Comparison of ENCODE assay signal across 10 cellular contexts in genomic region chr14:61663312-61663974, GRCh38. TPM values are rescaled to one million over a fixed set of nuclear protein-coding genes. Genes with fewer than 3 reads are reported as not detected.
DNase-seq lines count a peak whose midpoint lies in the region; ATAC-seq, FAIRE-seq and TF ChIP-seq lines count a peak whose summit lies in the region.
"Had no signal": no experiment of that assay in that cellular context is flagged by ENCODE, and none has a peak within 500 bp of the region (broad histone marks: within the 10 kb centered on the region; RNA-seq: fewer than 3 reads in every experiment).

No MANE protein-coding gene starts in this region.

- H4K20me1 ChIP-seq in osteoblast (ENCODE audit: insufficient read depth, low read length), result no peaks in the 10 kb centered on the region

- H3K27me3 Mint-ChIP-seq in activated B cell treated with CpG ODN at 0.5 μM for 24 hours (no peaks in the 10 kb centered on the region), mesothelial cell of epicardium (ENCODE audit: low read depth) (no peaks in the 10 kb centered on the region)

- H3K4me1 ChIP-seq in osteoblast (ENCODE audit: insufficient read depth, low read length) (peaks cover 33% of the 10 kb centered on the region), prostate gland (replicated peaks) (no peaks in the 10 kb centered on the region)

- peak overlapping the region; percentile 91 for H3K27ac Mint-ChIP-seq in activated B cell treated with CpG ODN at 0.5 μM for 24 hours
- no peak overlapping the region for H3K27ac Mint-ChIP-seq in mesothelial cell of epicardium

- no peaks in the 10 kb centered on the region for H3K36me3 Mint-ChIP-seq in activated B cell treated with CpG ODN at 0.5 μM for 24 hours (ENCODE audit: low read depth)
- H3K36me3 Mint-ChIP-seq in mesothelial cell of epicardium, result no peaks in the 10 kb centered on the region

- TF ChIP-seq POLR2A in GM12892 (IDR thresholded peaks at IDR 0.05; ENCODE audit: low read depth, low read length), result no peak
- no peak for TF ChIP-seq POLR2A in prostate gland (IDR thresholded peaks at IDR 0.05)

- H3K4me3 ChIP-seq in osteoblast (ENCODE audit: insufficient read depth, low read length), result no peak overlapping the region
- H3K4me3 ChIP-seq in prostate gland, result no peak overlapping the region
- H3K4me3 ChIP-seq: SJSA1 had no signal

- intact Hi-C loops in activated B cell treated with CpG ODN at 0.5 μM for 24 hours (cut with micrococcal nuclease), result loop anchor here (1.0 to 5.0 kb wide), 8 partner anchors 8 to 1415 kb away; partner anchors contain the start of genes HIF1A and PPM1A
- intact Hi-C loops in prostate gland (cut with DNase I), result no loop called here

- H3K4me1 Mint-ChIP-seq in activated B cell treated with CpG ODN at 0.5 μM for 24 hours, result peaks cover 57% of the 10 kb centered on the region
- H3K4me1 Mint-ChIP-seq in mesothelial cell of epicardium, result peaks cover 26% of the 10 kb centered on the region

- ATAC-seq in activated B cell treated with CpG ODN at 0.5 μM for 24 hours (ENCODE audit: low read depth), result peak; percentile 56

- H3K27ac ChIP-seq in osteoblast (ENCODE audit: low read depth, low read length) (peak overlapping the region; percentile 92), prostate gland (no peak overlapping the region)

- POLR2A ChIA-PET in activated B cell treated with CpG ODN at 0.5 μM for 24 hours (lab: Charles Lee), result interaction anchor here (0.6 to 7.0 kb wide), 24 partner anchors 10 to 1414 kb away, joined by 3 to 81 read pairs (median 4); partner anchors contain the start of genes HIF1A and PPM1A

- CTCF ChIA-PET in activated B cell treated with CpG ODN at 0.5 μM for 24 hours (lab: Charles Lee), result interaction anchor here (0.9 to 2.8 kb wide), 3 partner anchors 95 to 188 kb away, joined by 3 to 13 read pairs (median 12); no protein-coding TSS in a partner anchor

- TF ChIP-seq CTCF in activated B cell treated with CpG ODN at 0.5 μM for 24 hours (IDR thresholded peaks at IDR 0.05), result no peak
- TF ChIP-seq CTCF in osteoblast (IDR thresholded peaks at IDR 0.05; ENCODE audit: extremely low read depth, low read depth, low read length), result no peak
- TF ChIP-seq CTCF in mesothelial cell of epicardium (IDR thresholded peaks at IDR 0.05; ENCODE audit: unreplicated experiment), result no peak
- TF ChIP-seq CTCF in prostate gland (IDR thresholded peaks at IDR 0.05), result no peak

- no peak overlapping the region for H3K4me2 ChIP-seq in osteoblast (ENCODE audit: insufficient read depth, low read length)

- H3K79me2 ChIP-seq in osteoblast (ENCODE audit: insufficient read depth, low read length), result no peaks in the 10 kb centered on the region

- no peaks in the 10 kb centered on the region for H3K9me3 ChIP-seq in osteoblast (ENCODE audit: low read depth, low read length)
- no peaks in the 10 kb centered on the region for H3K9me3 ChIP-seq in prostate gland
- H3K9me3 ChIP-seq: SJSA1 had no signal

- no peaks in the 10 kb centered on the region for H3K27me3 ChIP-seq in osteoblast (ENCODE audit: insufficient read depth, low read length)
- no peaks in the 10 kb centered on the region for H3K27me3 ChIP-seq in prostate gland (replicated peaks; ENCODE audit: insufficient read depth)
- H3K27me3 ChIP-seq: SJSA1 had no signal

- peak overlapping the region; percentile 78 for H3K4me3 Mint-ChIP-seq in activated B cell treated with CpG ODN at 0.5 μM for 24 hours
- H3K4me3 Mint-ChIP-seq in mesothelial cell of epicardium, result no peak overlapping the region

- H3K9me3 Mint-ChIP-seq in activated B cell treated with CpG ODN at 0.5 μM for 24 hours (no peaks in the 10 kb centered on the region), mesothelial cell of epicardium (no peaks in the 10 kb centered on the region)

- DNase-seq in GM12892 (ENCODE audit: insufficient read length) (no peak), KBM-7 (peak; percentile 88), activated B cell treated with CpG ODN at 0.5 μM for 24 hours (no peak), osteoblast (ENCODE audit: insufficient read length, low spot score, missing footprints) (no peak), mesothelial cell of epicardium (ENCODE audit: low spot score in 2 of 2, unreplicated experiment in 2 of 2) (no peak), NCI-H345 (lab: John Stamatoyannopoulos, UW) (no peak), NCI-H187 treated with DMSO at 0.1 percent for 48 hours (lab: John Stamatoyannopoulos, UW) (no peak), prostate gland (ENCODE audit: low spot score) (no peak)
- DNase-seq: mesendoderm had no signal

- H3K36me3 ChIP-seq in osteoblast (ENCODE audit: insufficient read depth, low read length) (no peaks in the 10 kb centered on the region), prostate gland (no peaks in the 10 kb centered on the region)
- H3K36me3 ChIP-seq: SJSA1 had no signal

- no peak overlapping the region for H2AFZ ChIP-seq in osteoblast (ENCODE audit: low read length)

- in situ Hi-C loops in KBM-7 (cut with MboI; ENCODE audit: low pct_unique_long_range_greater_than_20kb, low sequenced_read_pairs), result no loop called here

- FAIRE-seq in GM12892 (lab: Jason Lieb, UNC), result peak; percentile 70

- 83% methylated on average over 7 of the region's 7 CpGs for WGBS in prostate gland

RNA-seq across cellular contexts. Expression of gene HIF1A, which starts 31.9 kb away (rescaled TPM):
- polyA plus RNA-seq in GM12892 (2012; ENCODE audit: missing spikeins), result 46.9 TPM
- total RNA-seq in activated B cell treated with CpG ODN at 0.5 μM for 24 hours, result 148 and 179 TPM in 2 replicates
- 611 and 816 TPM in 2 replicates for total RNA-seq in osteoblast
- total RNA-seq in mesothelial cell of epicardium, result 124 to 133 TPM (median 126 TPM) in 3 replicates
- total RNA-seq in prostate gland, result 100 to 1,000 TPM in 1 of 2 donors, 10 to 100 TPM in 1; 61.7 to 101 TPM
